In genomic region chr22:44291265-44292006, GRCh38 we compare ENCODE assay signal across 1 cellular context.
A peak's percentile ranks its signal among the peaks of the same experiment; 100 is the strongest.
TF ChIP-seq lines count a peak whose summit lies in the region.

No MANE protein-coding gene starts in this region.

TF ChIP-seq in K562, 482 proteins besides CTCF, POLR2A, EP300 and RAD21:
- no peak for TF ChIP-seq SIN3B (IDR thresholded peaks at IDR 0.05; ENCODE audit: low read depth)
- no peak for TF ChIP-seq TEAD2 (tag; IDR thresholded peaks at IDR 0.05)
- no peak for TF ChIP-seq MEF2A (IDR thresholded peaks at IDR 0.05; ENCODE audit: control insufficient read depth, low read depth, low read length)
- TF ChIP-seq ZNF217 (CRISPR knock-in tag; IDR thresholded peaks at IDR 0.05), result no peak
- peak; percentile 87 for TF ChIP-seq ZFP36 (IDR thresholded peaks at IDR 0.05; ENCODE audit: low read depth, low read length, partially characterized antibody)
- TF ChIP-seq ZNF511 (CRISPR knock-in tag; IDR thresholded peaks at IDR 0.05), result no peak
- peak; percentile 33; the same call in 1 of the 2 replicates for TF ChIP-seq SPI1 (IDR thresholded peaks at IDR 0.05; ENCODE audit: borderline replicate concordance, low read depth, low read length)
- TF ChIP-seq KLF1 (tag; IDR thresholded peaks at IDR 0.05), result no peak
- TF ChIP-seq ZFX (CRISPR knock-in tag; IDR thresholded peaks at IDR 0.05), result no peak
- no peak for TF ChIP-seq HMG20A (CRISPR knock-in tag; conservative IDR thresholded peaks at IDR 0.05)
- no peak for TF ChIP-seq GTF2E2 (tag; IDR thresholded peaks at IDR 0.05)
- no peak for TF ChIP-seq THRA (IDR thresholded peaks at IDR 0.05)
- TF ChIP-seq HBP1 (CRISPR knock-in tag; IDR thresholded peaks at IDR 0.05), result no peak
- TF ChIP-seq U2AF1 (optimal IDR thresholded peaks at IDR 0.05; ENCODE audit: low read depth, low read length), result no peak
- no peak for TF ChIP-seq ZBTB9 (CRISPR knock-in tag; IDR thresholded peaks at IDR 0.05)
- no peak for TF ChIP-seq BDP1 (IDR thresholded peaks at IDR 0.05; ENCODE audit: insufficient read depth, insufficient read length)
